21 cellular contexts compared by ENCODE assay signal in genomic region chr19:2638417-2638940, GRCh38.
DNase-seq lines count a peak whose midpoint lies in the region; ATAC-seq and TF ChIP-seq lines count a peak whose summit lies in the region.
"Had no signal": no experiment of that assay in that cellular context is flagged by ENCODE, and none has a peak within 500 bp of the region (broad histone marks: within the 10 kb centered on the region; RNA-seq: fewer than 3 reads in every experiment).

No MANE protein-coding gene starts in this region.

- H3K14ac ChIP-seq in mesenchymal stem cell (ENCODE audit: low read length in 2 of 2) = no peak overlapping the region

- H4K8ac ChIP-seq in mesenchymal stem cell (ENCODE audit: low read length) = no peak overlapping the region

- H3K4me3 ChIP-seq in BLaER1 = no peak overlapping the region
- H3K4me3 ChIP-seq in mesenchymal stem cell (ENCODE audit: insufficient read depth in 1 of 2, low read depth in 1 of 2, low read length in 2 of 2) = no peak overlapping the region
- H3K4me3 ChIP-seq: MG63 had no signal

- H3K9me3 ChIP-seq in BLaER1 (peaks cover 5% of the 10 kb centered on the region; the same call in 1 of the 2 replicates), mesenchymal stem cell (ENCODE audit: control insufficient read depth, low read length) (no peaks in the 10 kb centered on the region)
- H3K9me3 ChIP-seq: BE2C, MG63 had no signal

- no peak overlapping the region for H3K4ac ChIP-seq in mesenchymal stem cell (ENCODE audit: low read depth in 1 of 2, low read length in 2 of 2)

- peaks cover 92% of the 10 kb centered on the region for H4K20me1 ChIP-seq in BLaER1

- no peaks in the 10 kb centered on the region for H3K9me3 Mint-ChIP-seq in memory B cell
- H3K9me3 Mint-ChIP-seq in stimulated activated naive B cell treated with anti-CD40 and anti-IgM and Interleukin-4, amounts not matched to agents 10 μg/mL and 1 μg/mL and 100 μg/mL, for 72 hours = no peaks in the 10 kb centered on the region
- H3K9me3 Mint-ChIP-seq: CD4-positive, alpha-beta T cell had no signal

- no peak overlapping the region for H2AFZ ChIP-seq in mesenchymal stem cell (ENCODE audit: low read depth, low read length)

- WGBS in mesenchymal stem cell = no CpG with 5 or more reads among the region's 3 CpGs

- no peak for TF ChIP-seq CTCF in RWPE1 (conservative IDR thresholded peaks at IDR 0.05; ENCODE audit: low read depth)

- H3K27ac ChIP-seq in BLaER1 (no peak overlapping the region), RWPE1 (peak overlapping the region; percentile 83), mesenchymal stem cell (ENCODE audit: low read length, poor library complexity, severe bottlenecking) (no peak overlapping the region)

- H4K91ac ChIP-seq in mesenchymal stem cell (ENCODE audit: low read length) = no peak overlapping the region

- H2BK15ac ChIP-seq in mesenchymal stem cell (ENCODE audit: low read depth, poor library complexity, severe bottlenecking) = no peak overlapping the region

- H3K18ac ChIP-seq in mesenchymal stem cell (ENCODE audit: low read depth in 1 of 2, low read length in 2 of 2) = no peak overlapping the region

- H3K4me1 ChIP-seq in BLaER1 (peaks cover 87% of the 10 kb centered on the region), mesenchymal stem cell (ENCODE audit: control insufficient read depth, insufficient read depth, low read depth, low read length) (peaks cover 15% of the 10 kb centered on the region)
- H3K4me1 ChIP-seq: BE2C had no signal

- no peak overlapping the region for H3K9ac ChIP-seq in BLaER1
- H3K9ac ChIP-seq in mesenchymal stem cell (ENCODE audit: low read length) = no peak overlapping the region

- no peak overlapping the region for H2BK5ac ChIP-seq in mesenchymal stem cell (ENCODE audit: low read depth, low read length, poor library complexity, severe bottlenecking)

- peaks cover 51% of the 10 kb centered on the region for H3K4me1 Mint-ChIP-seq in memory B cell
- peaks cover 49 to 83% of the 10 kb centered on the region in 2 donors for H3K4me1 Mint-ChIP-seq in stimulated activated naive B cell treated with anti-CD40 and anti-IgM and Interleukin-4, amounts not matched to agents 10 μg/mL and 1 μg/mL and 100 μg/mL, for 72 hours

- CTCF ChIA-PET in RWPE1 (lab: Yijun Ruan, JAX) = no interaction called here

- H2BK120ac ChIP-seq in mesenchymal stem cell (ENCODE audit: low read depth, low read length) = no peak overlapping the region

- H3K23ac ChIP-seq in mesenchymal stem cell (ENCODE audit: low read length in 2 of 2) = no peak overlapping the region

- no peak overlapping the region for H3K4me3 Mint-ChIP-seq in memory B cell
- H3K4me3 Mint-ChIP-seq in stimulated activated naive B cell treated with anti-CD40 and anti-IgM and Interleukin-4, amounts not matched to agents 10 μg/mL and 1 μg/mL and 100 μg/mL, for 72 hours = no peak overlapping the region
- H3K4me3 Mint-ChIP-seq: CD4-positive, alpha-beta T cell had no signal

- no peak overlapping the region for H2AK5ac ChIP-seq in mesenchymal stem cell (ENCODE audit: low read length, severe bottlenecking)

- no peaks in the 10 kb centered on the region for H3K27me3 Mint-ChIP-seq in memory B cell
- no peaks in the 10 kb centered on the region for H3K27me3 Mint-ChIP-seq in stimulated activated naive B cell treated with anti-CD40 and anti-IgM and Interleukin-4, amounts not matched to agents 10 μg/mL and 1 μg/mL and 100 μg/mL, for 72 hours
- H3K27me3 Mint-ChIP-seq: CD4-positive, alpha-beta T cell had no signal

- H3K36me3 ChIP-seq in BLaER1 (peaks cover 21% of the 10 kb centered on the region), mesenchymal stem cell (ENCODE audit: control insufficient read depth in 1 of 2, insufficient read depth in 2 of 2, low read depth in 1 of 2, low read length in 2 of 2) (no peaks in the 10 kb centered on the region)
- H3K36me3 ChIP-seq: BE2C, MG63 had no signal

- H3K79me1 ChIP-seq in mesenchymal stem cell (replicated peaks; ENCODE audit: low read length, poor library complexity, severe bottlenecking) = no peaks in the 10 kb centered on the region

- H3K27ac Mint-ChIP-seq in memory B cell = peak overlapping the region; percentile 87
- peak overlapping the region; percentile 92 for H3K27ac Mint-ChIP-seq in stimulated activated naive B cell treated with anti-CD40 and anti-IgM and Interleukin-4, amounts not matched to agents 10 μg/mL and 1 μg/mL and 100 μg/mL, for 72 hours
- H3K27ac Mint-ChIP-seq: CD4-positive, alpha-beta T cell had no signal

- no peak overlapping the region for H2BK12ac ChIP-seq in mesenchymal stem cell (ENCODE audit: low read length in 2 of 2)

- H3K4me2 ChIP-seq in BLaER1 (peak overlapping the region; percentile 22), mesenchymal stem cell (ENCODE audit: low read length, poor library complexity, severe bottlenecking) (no peak overlapping the region)

- no peak for ATAC-seq in memory B cell (ENCODE audit: low read depth)
- ATAC-seq in stimulated activated naive B cell treated with anti-CD40 and anti-IgM and Interleukin-4, amounts not matched to agents 10 μg/mL and 1 μg/mL and 100 μg/mL, for 72 hours (replicated peaks) = no peak

- H3K27me3 ChIP-seq in BLaER1 (no peaks in the 10 kb centered on the region), mesenchymal stem cell (ENCODE audit: control insufficient read depth in 1 of 2, insufficient read depth in 1 of 2, low read length in 2 of 2) (peaks cover 11 to 48% of the 10 kb centered on the region in 2 experiments)
- H3K27me3 ChIP-seq: MG63 had no signal

- DNase-seq in RWPE1 (ENCODE audit: low spot score) = no peak
- DNase-seq in memory B cell (ENCODE audit: low spot score in 2 of 2) = no peak
- DNase-seq in stimulated activated naive B cell treated with anti-CD40 and anti-IgM and Interleukin-4, amounts not matched to agents 10 μg/mL and 1 μg/mL and 100 μg/mL, for 72 hours = no peak
- no peak for DNase-seq in mesenchymal stem cell
- DNase-seq in HT-29 (ENCODE audit: low spot score) = no peak
- DNase-seq in NCI-H2227 treated with DMSO at 0.1 percent for 48 hours (lab: John Stamatoyannopoulos, UW) = no peak
- DNase-seq: BE2C; CD4-positive, alpha-beta T cell; COR-L47; DMS 273 treated with DMSO at 0.1 percent for 48 hours; DMS79 treated with DMSO at 0.1 percent for 48 hours; MG63; NCI-H1417; NCI-H1694 treated with DMSO at 0.1 percent for 48 hours; NCI-H2081 treated with DMSO at 0.1 percent for 48 hours; NCI-H2171 treated with DMSO at 0.1 percent for 48 hours; NCI-H446; NCI-H526; OCI-M1; Right ventricle myocardium superior had no signal

- H3K36me3 Mint-ChIP-seq in memory B cell = peaks cover 7% of the 10 kb centered on the region
- peaks cover 1 to 4% of the 10 kb centered on the region in 2 donors for H3K36me3 Mint-ChIP-seq in stimulated activated naive B cell treated with anti-CD40 and anti-IgM and Interleukin-4, amounts not matched to agents 10 μg/mL and 1 μg/mL and 100 μg/mL, for 72 hours

- POLR2A ChIA-PET in RWPE1 (lab: Yijun Ruan, JAX; ENCODE audit: low non-redundant PET) = no interaction called here
